ENCODE assay signal across 17 cellular contexts in the genomic region with DNA sequence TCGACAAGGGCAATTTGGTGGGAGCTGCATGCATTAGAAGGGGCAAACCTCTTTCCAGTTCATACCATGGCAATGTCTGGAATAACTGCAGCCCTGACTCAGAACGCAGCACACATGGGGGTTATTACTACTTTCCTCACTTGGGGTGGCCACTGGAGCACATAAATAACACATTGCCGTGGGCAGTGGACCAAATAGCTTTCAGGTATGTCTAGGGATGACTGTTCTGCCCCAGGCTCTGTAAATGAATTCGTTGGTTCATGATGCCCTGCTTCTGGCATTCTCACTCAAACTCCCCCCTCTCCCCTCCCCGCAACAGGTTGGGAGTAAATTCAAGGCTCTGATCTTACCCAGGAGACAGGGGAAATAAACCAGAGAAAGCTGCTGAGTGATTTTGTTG.
"Had no signal": no experiment of that assay in that cellular context is flagged by ENCODE, and none has a peak within 500 bp of the region (broad histone marks: within the 10 kb centered on the region; RNA-seq: fewer than 3 reads in every experiment).

No MANE protein-coding gene starts in this region.

- H3K4me1 Mint-ChIP-seq: activated CD8-positive, alpha-beta memory T cell treated with anti-CD3 and anti-CD28 coated beads, Interleukin-2, amount 10 ng/mL, durations not matched to agents 7 days and 5 days had no signal

- H3K4me3 ChIP-seq: cardiac muscle cell, heart right ventricle, right atrium auricular region, smooth muscle cell, thyroid gland, vagina had no signal

- H3K27ac ChIP-seq: cardiac muscle cell, heart right ventricle, neutrophil, right atrium auricular region, thyroid gland, vagina had no signal

- H3K36me3 Mint-ChIP-seq: activated CD8-positive, alpha-beta memory T cell treated with anti-CD3 and anti-CD28 coated beads, Interleukin-2, amount 10 ng/mL, durations not matched to agents 7 days and 5 days; activated naive CD8-positive, alpha-beta T cell; mesothelial cell of epicardium had no signal

- H3K9me3 ChIP-seq: heart right ventricle, neutrophil, right atrium auricular region, thyroid gland, vagina had no signal

- DNase-seq: activated CD4-positive, alpha-beta T cell treated with anti-CD3 and anti-CD28 coated beads, Interleukin-2, amount 50 U/mL, for 4 hours; activated CD4-positive, CD25-positive, alpha-beta regulatory T cell treated with anti-CD3 and anti-CD28 coated beads, Interleukin-2, amount 50 U/mL, for 72 hours; activated CD8-positive, alpha-beta memory T cell treated with anti-CD3 and anti-CD28 coated beads, Interleukin-2, amount 10 ng/mL, durations not matched to agents 7 days and 5 days; activated gamma-delta T cell; activated T-cell treated with anti-CD3 and anti-CD28 coated beads, Interleukin-2, amount 50 U/mL, for 4 hours; anterior cingulate cortex; heart right ventricle; posterior cingulate gyrus had no signal

- H3K4me2 ChIP-seq: smooth muscle cell had no signal

- H3K4me1 ChIP-seq: heart right ventricle, right atrium auricular region, thyroid gland, vagina had no signal

- H3K27me3 ChIP-seq: cardiac muscle cell, neutrophil, right atrium auricular region, thyroid gland, vagina had no signal

- H3K27ac Mint-ChIP-seq: activated CD8-positive, alpha-beta memory T cell treated with anti-CD3 and anti-CD28 coated beads, Interleukin-2, amount 10 ng/mL, durations not matched to agents 7 days and 5 days; activated naive CD8-positive, alpha-beta T cell; T-helper 2 cell treated with Interferon-gamma antibody and Interleukin-4, amounts not matched to agents 5 μg/mL and 100 μg/mL, for 36 hours had no signal

- ATAC-seq: activated CD8-positive, alpha-beta memory T cell treated with anti-CD3 and anti-CD28 coated beads, Interleukin-2, amount 10 ng/mL, durations not matched to agents 7 days and 5 days; activated T-cell treated with anti-CD3 and anti-CD28 coated beads, Interleukin-2, amount 50 U/mL, for 4 hours; heart right ventricle had no signal

- H3K36me3 ChIP-seq: cardiac muscle cell, heart right ventricle, neutrophil, right atrium auricular region, thyroid gland, vagina had no signal

- H3K9me3 Mint-ChIP-seq: activated T-cell treated with anti-CD3 and anti-CD28 coated beads, Interleukin-2, amount 50 U/mL, for 4 hours; T-helper 2 cell treated with Interferon-gamma antibody and Interleukin-4, amounts not matched to agents 5 μg/mL and 100 μg/mL, for 36 hours had no signal

- H3K4me3 Mint-ChIP-seq: activated CD8-positive, alpha-beta memory T cell treated with anti-CD3 and anti-CD28 coated beads, Interleukin-2, amount 10 ng/mL, durations not matched to agents 7 days and 5 days; activated naive CD8-positive, alpha-beta T cell; activated T-cell treated with anti-CD3 and anti-CD28 coated beads, Interleukin-2, amount 50 U/mL, for 4 hours; mesothelial cell of epicardium; T-helper 2 cell treated with Interferon-gamma antibody and Interleukin-4, amounts not matched to agents 5 μg/mL and 100 μg/mL, for 36 hours had no signal
